1 cellular context compared by ENCODE assay signal in the genomic region with DNA sequence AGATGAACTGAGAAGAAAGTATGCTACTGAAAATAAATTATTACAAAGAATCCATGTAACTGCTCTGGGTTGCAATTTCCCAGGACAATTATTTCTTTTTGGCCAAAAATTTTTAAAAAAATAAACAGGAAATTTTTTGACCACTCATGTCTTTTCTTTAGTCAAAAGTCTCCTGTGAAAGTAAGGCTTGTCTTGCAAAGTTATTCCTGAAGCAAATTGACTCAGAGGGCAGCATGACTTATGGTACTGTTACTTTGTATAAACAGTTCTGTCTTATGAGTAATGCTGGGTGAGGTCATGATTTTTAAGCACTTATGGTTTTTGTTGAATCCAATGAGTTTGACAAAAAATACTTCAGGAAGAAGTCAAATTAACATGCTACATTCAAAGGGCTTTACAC.
TF ChIP-seq lines count a peak whose summit lies in the region.

No MANE protein-coding gene starts in this region.

TF ChIP-seq in SK-N-SH, 30 proteins besides CTCF, POLR2A, EP300 and RAD21 (continued from another document):
- TF ChIP-seq RXRA (IDR thresholded peaks at IDR 0.05; ENCODE audit: borderline replicate concordance, low read depth) (peak; percentile 83; the same call in 1 of the 2 replicates), RFX5 (IDR thresholded peaks at IDR 0.05; ENCODE audit: low read length) (no peak), NRF1 (IDR thresholded peaks at IDR 0.05; ENCODE audit: low read depth, low read length) (no peak), FOSL2 (IDR thresholded peaks at IDR 0.05; ENCODE audit: borderline replicate concordance, low read depth) (peak; percentile 95), RCOR1 (IDR thresholded peaks at IDR 0.05; ENCODE audit: low read length) (no peak), POLR2AphosphoS5 (IDR thresholded peaks at IDR 0.05; ENCODE audit: low read depth, low read length) (peak; percentile 80; the same call in 1 of the 2 replicates), EZH2phosphoT487 (IDR thresholded peaks at IDR 0.05; ENCODE audit: borderline replicate concordance, low read depth) (no peak), MEF2A (IDR thresholded peaks at IDR 0.05; ENCODE audit: borderline replicate concordance, low read depth) (peak; percentile 85), MXI1 (IDR thresholded peaks at IDR 0.05; ENCODE audit: low read depth, low read length) (no peak)
- TF ChIP-seq, protein P1, sequence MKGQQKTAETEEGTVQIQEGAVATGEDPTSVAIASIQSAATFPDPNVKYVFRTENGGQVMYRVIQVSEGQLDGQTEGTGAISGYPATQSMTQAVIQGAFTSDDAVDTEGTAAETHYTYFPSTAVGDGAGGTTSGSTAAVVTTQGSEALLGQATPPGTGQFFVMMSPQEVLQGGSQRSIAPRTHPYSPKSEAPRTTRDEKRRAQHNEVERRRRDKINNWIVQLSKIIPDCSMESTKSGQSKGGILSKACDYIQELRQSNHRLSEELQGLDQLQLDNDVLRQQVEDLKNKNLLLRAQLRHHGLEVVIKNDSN (IDR thresholded peaks at IDR 0.05; ENCODE audit: borderline replicate concordance, low read depth): no peak
- TF ChIP-seq, protein P2, sequence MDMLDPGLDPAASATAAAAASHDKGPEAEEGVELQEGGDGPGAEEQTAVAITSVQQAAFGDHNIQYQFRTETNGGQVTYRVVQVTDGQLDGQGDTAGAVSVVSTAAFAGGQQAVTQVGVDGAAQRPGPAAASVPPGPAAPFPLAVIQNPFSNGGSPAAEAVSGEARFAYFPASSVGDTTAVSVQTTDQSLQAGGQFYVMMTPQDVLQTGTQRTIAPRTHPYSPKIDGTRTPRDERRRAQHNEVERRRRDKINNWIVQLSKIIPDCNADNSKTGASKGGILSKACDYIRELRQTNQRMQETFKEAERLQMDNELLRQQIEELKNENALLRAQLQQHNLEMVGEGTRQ (IDR thresholded peaks at IDR 0.05; ENCODE audit: borderline replicate concordance, low read depth, low read length): no peak
- TF ChIP-seq, protein P3, sequence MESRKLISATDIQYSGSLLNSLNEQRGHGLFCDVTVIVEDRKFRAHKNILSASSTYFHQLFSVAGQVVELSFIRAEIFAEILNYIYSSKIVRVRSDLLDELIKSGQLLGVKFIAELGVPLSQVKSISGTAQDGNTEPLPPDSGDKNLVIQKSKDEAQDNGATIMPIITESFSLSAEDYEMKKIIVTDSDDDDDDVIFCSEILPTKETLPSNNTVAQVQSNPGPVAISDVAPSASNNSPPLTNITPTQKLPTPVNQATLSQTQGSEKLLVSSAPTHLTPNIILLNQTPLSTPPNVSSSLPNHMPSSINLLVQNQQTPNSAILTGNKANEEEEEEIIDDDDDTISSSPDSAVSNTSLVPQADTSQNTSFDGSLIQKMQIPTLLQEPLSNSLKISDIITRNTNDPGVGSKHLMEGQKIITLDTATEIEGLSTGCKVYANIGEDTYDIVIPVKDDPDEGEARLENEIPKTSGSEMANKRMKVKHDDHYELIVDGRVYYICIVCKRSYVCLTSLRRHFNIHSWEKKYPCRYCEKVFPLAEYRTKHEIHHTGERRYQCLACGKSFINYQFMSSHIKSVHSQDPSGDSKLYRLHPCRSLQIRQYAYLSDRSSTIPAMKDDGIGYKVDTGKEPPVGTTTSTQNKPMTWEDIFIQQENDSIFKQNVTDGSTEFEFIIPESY (IDR thresholded peaks at IDR 0.05; ENCODE audit: borderline replicate concordance, low read depth): peak; percentile 57; the same call in 1 of the 2 replicates
- TF ChIP-seq, protein P4, sequence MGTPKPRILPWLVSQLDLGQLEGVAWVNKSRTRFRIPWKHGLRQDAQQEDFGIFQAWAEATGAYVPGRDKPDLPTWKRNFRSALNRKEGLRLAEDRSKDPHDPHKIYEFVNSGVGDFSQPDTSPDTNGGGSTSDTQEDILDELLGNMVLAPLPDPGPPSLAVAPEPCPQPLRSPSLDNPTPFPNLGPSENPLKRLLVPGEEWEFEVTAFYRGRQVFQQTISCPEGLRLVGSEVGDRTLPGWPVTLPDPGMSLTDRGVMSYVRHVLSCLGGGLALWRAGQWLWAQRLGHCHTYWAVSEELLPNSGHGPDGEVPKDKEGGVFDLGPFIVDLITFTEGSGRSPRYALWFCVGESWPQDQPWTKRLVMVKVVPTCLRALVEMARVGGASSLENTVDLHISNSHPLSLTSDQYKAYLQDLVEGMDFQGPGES (IDR thresholded peaks at IDR 0.05; ENCODE audit: low read depth, low read length): no peak
TF ChIP-seq in SK-N-SH: peak in this region for 14.
